In the genomic region with DNA sequence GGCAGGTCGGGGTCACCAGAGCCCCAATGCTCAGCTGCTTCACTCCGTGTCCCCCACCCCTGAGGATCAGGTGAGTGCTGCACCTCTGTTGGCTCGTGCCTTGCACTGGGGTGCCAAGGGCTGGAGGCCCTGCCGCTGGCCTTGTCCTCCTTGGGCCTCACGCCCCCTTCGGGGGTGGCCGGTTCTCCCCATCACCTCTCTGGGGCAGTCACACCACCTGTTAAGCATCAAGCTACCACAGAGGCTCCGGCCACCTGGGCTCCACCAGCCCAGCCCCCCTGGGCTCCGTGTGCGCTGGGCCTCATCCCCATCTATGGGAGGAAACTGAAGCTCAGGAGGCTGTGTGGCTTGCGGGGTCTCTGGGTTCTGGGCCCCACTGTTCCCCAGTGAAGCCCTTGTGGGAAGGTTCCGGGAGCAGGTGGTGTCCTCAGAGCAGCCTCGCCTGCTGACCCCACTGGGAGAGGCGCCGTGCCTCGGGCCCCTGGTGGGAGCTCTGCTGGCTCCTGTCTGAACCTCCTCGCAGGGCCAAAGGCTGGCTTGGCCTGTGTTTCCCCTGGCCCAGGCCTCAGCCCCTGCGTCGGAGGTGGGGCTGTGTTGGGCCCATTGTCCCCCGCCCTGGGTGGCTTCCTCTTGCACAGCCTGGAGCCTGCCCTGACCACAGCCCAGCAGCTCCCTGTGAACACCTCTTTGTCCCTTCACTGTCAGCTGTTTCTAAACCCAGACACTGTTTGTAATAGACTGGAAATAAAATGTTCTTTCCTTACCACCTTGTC, we compare ENCODE assay signal across 1 cellular context.
TF ChIP-seq lines count a peak whose summit lies in the region.

No MANE protein-coding gene starts in this region.

TF ChIP-seq in HCT116, 20 proteins besides CTCF, POLR2A, EP300 and RAD21:
- TF ChIP-seq YY1 (IDR thresholded peaks at IDR 0.05; ENCODE audit: extremely low read depth, insufficient replicate concordance, low read depth, low read length): no peak
- TF ChIP-seq ZBTB33 (IDR thresholded peaks at IDR 0.05; ENCODE audit: extremely low read depth, insufficient replicate concordance, low read length): no peak
- TF ChIP-seq, protein P1, sequence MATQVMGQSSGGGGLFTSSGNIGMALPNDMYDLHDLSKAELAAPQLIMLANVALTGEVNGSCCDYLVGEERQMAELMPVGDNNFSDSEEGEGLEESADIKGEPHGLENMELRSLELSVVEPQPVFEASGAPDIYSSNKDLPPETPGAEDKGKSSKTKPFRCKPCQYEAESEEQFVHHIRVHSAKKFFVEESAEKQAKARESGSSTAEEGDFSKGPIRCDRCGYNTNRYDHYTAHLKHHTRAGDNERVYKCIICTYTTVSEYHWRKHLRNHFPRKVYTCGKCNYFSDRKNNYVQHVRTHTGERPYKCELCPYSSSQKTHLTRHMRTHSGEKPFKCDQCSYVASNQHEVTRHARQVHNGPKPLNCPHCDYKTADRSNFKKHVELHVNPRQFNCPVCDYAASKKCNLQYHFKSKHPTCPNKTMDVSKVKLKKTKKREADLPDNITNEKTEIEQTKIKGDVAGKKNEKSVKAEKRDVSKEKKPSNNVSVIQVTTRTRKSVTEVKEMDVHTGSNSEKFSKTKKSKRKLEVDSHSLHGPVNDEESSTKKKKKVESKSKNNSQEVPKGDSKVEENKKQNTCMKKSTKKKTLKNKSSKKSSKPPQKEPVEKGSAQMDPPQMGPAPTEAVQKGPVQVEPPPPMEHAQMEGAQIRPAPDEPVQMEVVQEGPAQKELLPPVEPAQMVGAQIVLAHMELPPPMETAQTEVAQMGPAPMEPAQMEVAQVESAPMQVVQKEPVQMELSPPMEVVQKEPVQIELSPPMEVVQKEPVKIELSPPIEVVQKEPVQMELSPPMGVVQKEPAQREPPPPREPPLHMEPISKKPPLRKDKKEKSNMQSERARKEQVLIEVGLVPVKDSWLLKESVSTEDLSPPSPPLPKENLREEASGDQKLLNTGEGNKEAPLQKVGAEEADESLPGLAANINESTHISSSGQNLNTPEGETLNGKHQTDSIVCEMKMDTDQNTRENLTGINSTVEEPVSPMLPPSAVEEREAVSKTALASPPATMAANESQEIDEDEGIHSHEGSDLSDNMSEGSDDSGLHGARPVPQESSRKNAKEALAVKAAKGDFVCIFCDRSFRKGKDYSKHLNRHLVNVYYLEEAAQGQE (IDR thresholded peaks at IDR 0.05; ENCODE audit: low read depth): no peak
- TF ChIP-seq EGR1 (IDR thresholded peaks at IDR 0.05; ENCODE audit: low read depth): no peak
- TF ChIP-seq CBX3 (IDR thresholded peaks at IDR 0.05; ENCODE audit: low read depth): no peak
- no peak for TF ChIP-seq EZH2 (IDR thresholded peaks at IDR 0.05)
- TF ChIP-seq ELF1 (IDR thresholded peaks at IDR 0.05; ENCODE audit: borderline replicate concordance, low read depth): no peak
- no peak for TF ChIP-seq EZH2phosphoT487 (IDR thresholded peaks at IDR 0.05; ENCODE audit: borderline replicate concordance)
- no peak for TF ChIP-seq SP1 (IDR thresholded peaks at IDR 0.05; ENCODE audit: low read depth)
- TF ChIP-seq JUND (IDR thresholded peaks at IDR 0.05): no peak
- TF ChIP-seq SIN3A (IDR thresholded peaks at IDR 0.05; ENCODE audit: low read depth): no peak
- TF ChIP-seq TCF7L2 (IDR thresholded peaks at IDR 0.05; ENCODE audit: borderline replicate concordance, extremely low read depth, insufficient read depth, insufficient read length): no peak
- TF ChIP-seq MAX (IDR thresholded peaks at IDR 0.05): no peak
- TF ChIP-seq POLR2AphosphoS5 (IDR thresholded peaks at IDR 0.05; ENCODE audit: low read depth, low read length): no peak
- no peak for TF ChIP-seq ZNF274 (IDR thresholded peaks at IDR 0.05; ENCODE audit: low read depth, low read length)
- no peak for TF ChIP-seq SRF (IDR thresholded peaks at IDR 0.05; ENCODE audit: low read depth)
- TF ChIP-seq FOSL1 (IDR thresholded peaks at IDR 0.05; ENCODE audit: low read depth): no peak
